In genomic region chr2:104599802-104600510, GRCh38 we compare ENCODE assay signal across 16 cellular contexts.
A peak's percentile ranks its signal among the peaks of the same experiment; 100 is the strongest.
DNase-seq lines count a peak whose midpoint lies in the region; ATAC-seq, FAIRE-seq and TF ChIP-seq lines count a peak whose summit lies in the region.
"Had no signal": no experiment of that assay in that cellular context is flagged by ENCODE, and none has a peak within 500 bp of the region (broad histone marks: within the 10 kb centered on the region; RNA-seq: fewer than 3 reads in every experiment).

No MANE protein-coding gene starts in this region.

- H3K4me1 Mint-ChIP-seq in T-helper 17 cell, result no peaks in the 10 kb centered on the region
- H3K4me1 Mint-ChIP-seq: activated naive CD4-positive, alpha-beta T cell treated with anti-CD3 and anti-CD28 coated beads, Interleukin-2, amount 50 U/mL, for 24 hours; mesothelial cell of epicardium had no signal

- H3K27me3 Mint-ChIP-seq in T-helper 17 cell, result no peaks in the 10 kb centered on the region

- TF ChIP-seq CTCF in bronchial epithelial cell (IDR thresholded peaks at IDR 0.05; ENCODE audit: insufficient read depth, low read length, severe bottlenecking) (no peak), right lobe of liver (IDR thresholded peaks at IDR 0.05) (no peak), upper lobe of left lung (IDR thresholded peaks at IDR 0.05) (no peak)

- 69% methylated on average over 2 of the region's 2 CpGs for WGBS in right lobe of liver (ENCODE audit: insufficient coverage, low coverage, low lambda C conversion rate, missing lambda C conversion rate)
- WGBS in upper lobe of left lung, 2 donors, result 80 to 81% methylated on average over 2 of the region's 2 CpGs

- H3K4me1 ChIP-seq in right lobe of liver, result no peaks in the 10 kb centered on the region
- no peaks in the 10 kb centered on the region for H3K4me1 ChIP-seq in upper lobe of left lung
- H3K4me1 ChIP-seq: pancreas, SJCRH30, tibial artery had no signal

- H3K36me3 Mint-ChIP-seq in T-helper 17 cell (ENCODE audit: low read depth), result no peaks in the 10 kb centered on the region
- H3K36me3 Mint-ChIP-seq: activated naive CD4-positive, alpha-beta T cell treated with anti-CD3 and anti-CD28 coated beads, Interleukin-2, amount 50 U/mL, for 24 hours; mesothelial cell of epicardium had no signal

- H3K9me3 ChIP-seq in right lobe of liver (no peaks in the 10 kb centered on the region), upper lobe of left lung (peaks cover 0 to 9% (median 0%) of the 10 kb centered on the region in 4 donors), T-helper 17 cell (ENCODE audit: control insufficient read depth, low read length, poor library complexity, severe bottlenecking) (no peaks in the 10 kb centered on the region)
- H3K9me3 ChIP-seq: pancreas, SJCRH30 had no signal

- H3K36me3 ChIP-seq in bronchial epithelial cell (ENCODE audit: control insufficient read depth, insufficient read depth, low read length) (no peaks in the 10 kb centered on the region), right lobe of liver (no peaks in the 10 kb centered on the region), upper lobe of left lung (no peaks in the 10 kb centered on the region)
- H3K36me3 ChIP-seq: pancreas, SJCRH30, tibial artery had no signal

- H3K4me3 Mint-ChIP-seq in T-helper 17 cell, result no peak overlapping the region
- H3K4me3 Mint-ChIP-seq: activated naive CD4-positive, alpha-beta T cell treated with anti-CD3 and anti-CD28 coated beads, Interleukin-2, amount 50 U/mL, for 24 hours; mesothelial cell of epicardium had no signal

- FAIRE-seq in bronchial epithelial cell (lab: Jason Lieb, UNC), result no peak
- FAIRE-seq: pancreas had no signal

- TF ChIP-seq EP300 in upper lobe of left lung (IDR thresholded peaks at IDR 0.05), result no peak

- no peak for TF ChIP-seq POLR2A in right lobe of liver (IDR thresholded peaks at IDR 0.05)
- TF ChIP-seq POLR2A in upper lobe of left lung (IDR thresholded peaks at IDR 0.05), result no peak
- no peak for TF ChIP-seq POLR2A in erythroblast (IDR thresholded peaks at IDR 0.05; ENCODE audit: low read length)

- intact Hi-C loops in right lobe of liver (cut with DNase I), result no loop called here

- DNase-seq in Daoy (ENCODE audit: low read depth) (peak; percentile 80), NCI-H226 (peak; percentile 1), bronchial epithelial cell (ENCODE audit: low read depth) (peak; percentile 73), right lobe of liver (no peak), NCI-H1436 treated with DMSO at 0.1 percent for 48 hours (lab: John Stamatoyannopoulos, UW) (no peak), upper lobe of left lung (no peak), erythroblast (lab: John Stamatoyannopoulos, UW) (no peak), T-helper 17 cell (no peak)
- DNase-seq: cortex of kidney, DMS53, NCI-H187 treated with DMSO at 0.1 percent for 48 hours, pancreas, SJCRH30, tibial artery had no signal

- H3K27me3 ChIP-seq in bronchial epithelial cell (ENCODE audit: control insufficient read depth, insufficient read depth, low read length) (no peaks in the 10 kb centered on the region), right lobe of liver (no peaks in the 10 kb centered on the region), upper lobe of left lung (no peaks in the 10 kb centered on the region)
- H3K27me3 ChIP-seq: pancreas, SJCRH30, tibial artery had no signal

- peak in 3 of 4 donors; percentile 31 to 43 (median 42) for ATAC-seq in right lobe of liver
- no peak for ATAC-seq in upper lobe of left lung (ENCODE audit: low FRiP score in 2 of 2)
- ATAC-seq in T-helper 17 cell, result no peak
- ATAC-seq: pancreas had no signal

- H3K27ac ChIP-seq in right lobe of liver (no peak overlapping the region), upper lobe of left lung (no peak overlapping the region)
- H3K27ac ChIP-seq: pancreas, SJCRH30, tibial artery had no signal

- H3K27ac Mint-ChIP-seq in T-helper 17 cell, result no peak overlapping the region
- H3K27ac Mint-ChIP-seq: activated naive CD4-positive, alpha-beta T cell treated with anti-CD3 and anti-CD28 coated beads, Interleukin-2, amount 50 U/mL, for 24 hours; mesothelial cell of epicardium had no signal

- H3K4me3 ChIP-seq in bronchial epithelial cell (ENCODE audit: low read depth, low read length) (no peak overlapping the region), right lobe of liver (no peak overlapping the region), upper lobe of left lung (no peak overlapping the region)
- H3K4me3 ChIP-seq: pancreas, SJCRH30, tibial artery had no signal

Comparison
In these comparisons a context has a peak if more than half of its experiments do, and no peak if none do; other contexts are left out.
1. DNase-seq: peak in Daoy (single experiment), NCI-H226 (single experiment) and bronchial epithelial cell (single experiment); none in right lobe of liver (0 of 3), NCI-H1436 treated with DMSO at 0.1 percent for 48 hours (single experiment), upper lobe of left lung (0 of 2), erythroblast (0 of 2) and T-helper 17 cell (0 of 3).
2. ATAC-seq: peak in right lobe of liver (3 of 4); none in upper lobe of left lung (0 of 2) and T-helper 17 cell (single experiment).